ENCODE assay signal across 9 cellular contexts in the genomic region with DNA sequence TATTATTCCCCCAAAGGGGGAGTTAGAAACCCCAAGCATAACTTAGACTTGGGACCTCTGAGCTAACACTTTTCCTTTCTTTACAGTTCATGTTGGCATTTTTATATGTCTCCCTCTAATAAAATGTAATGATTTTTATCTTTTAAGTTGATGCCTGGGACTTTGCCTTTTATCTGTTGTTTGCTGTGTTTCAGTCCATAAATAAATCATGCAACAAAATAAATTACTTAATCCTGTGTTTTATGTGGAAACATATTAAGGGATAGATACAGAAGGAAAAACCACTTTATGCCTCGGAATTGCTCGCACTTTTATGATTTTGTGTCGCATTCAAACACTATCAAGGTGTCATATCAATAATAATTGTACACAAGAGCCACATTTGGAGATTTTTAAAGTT.
"Had no signal": no experiment of that assay in that cellular context is flagged by ENCODE, and none has a peak within 500 bp of the region (broad histone marks: within the 10 kb centered on the region; RNA-seq: fewer than 3 reads in every experiment).

No MANE protein-coding gene starts in this region.

- H3K9me3 Mint-ChIP-seq: GM23338, H9, IgD-negative memory B cell had no signal

- H3K4me3 ChIP-seq: GM23338 had no signal

- H3K27ac Mint-ChIP-seq: GM23338, H9, IgD-negative memory B cell had no signal

- H3K27ac ChIP-seq: HL-60, KMS-11 had no signal

- DNase-seq: H9, HCEC 1CT, Karpas-422, KBM-7 had no signal

- H3K4me3 Mint-ChIP-seq: GM23338, H9, IgD-negative memory B cell had no signal

- ATAC-seq: GM23338, HepG2 had no signal

- H3K4me1 Mint-ChIP-seq: IgD-negative memory B cell had no signal
